9 cellular contexts compared by ENCODE assay signal in the genomic region with DNA sequence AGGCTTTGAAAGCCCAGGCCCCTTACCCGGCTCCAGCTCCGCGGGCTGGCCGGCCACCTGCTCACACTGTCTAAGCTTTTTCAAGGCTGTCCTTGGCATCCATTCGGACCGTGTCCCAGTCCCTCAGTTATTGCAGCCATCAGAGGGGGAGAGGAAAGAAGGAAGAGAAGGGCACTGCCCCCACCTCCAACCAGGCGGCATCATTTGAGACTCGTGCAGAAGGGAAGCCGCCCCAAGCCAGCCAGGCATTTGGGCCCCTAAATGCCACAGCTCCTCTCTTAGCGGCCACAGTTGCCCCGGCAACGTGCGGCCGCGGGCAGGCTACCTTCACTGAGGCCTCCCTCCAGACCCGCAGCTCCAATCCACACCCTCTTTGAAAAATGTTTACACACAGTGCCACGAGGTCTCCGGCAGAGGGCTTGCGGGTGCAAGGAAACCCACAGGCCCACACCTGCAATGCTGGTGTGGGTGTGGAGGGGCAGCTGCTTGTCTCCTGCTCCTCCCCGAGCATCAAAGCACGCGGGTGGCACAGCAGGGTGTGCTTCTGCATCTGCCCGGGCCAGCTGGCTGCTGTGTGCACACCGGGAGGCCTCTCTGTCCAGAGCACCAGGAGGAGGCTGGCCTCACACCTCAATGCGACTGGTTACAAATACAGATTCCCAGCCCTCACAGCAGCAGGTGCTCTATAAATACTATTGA.
DNase-seq lines count a peak whose midpoint lies in the region; ATAC-seq and TF ChIP-seq lines count a peak whose summit lies in the region.
"Had no signal": no experiment of that assay in that cellular context is flagged by ENCODE, and none has a peak within 500 bp of the region (broad histone marks: within the 10 kb centered on the region; RNA-seq: fewer than 3 reads in every experiment).

No MANE protein-coding gene starts in this region.

- H4K8ac ChIP-seq in H9 (replicated peaks; ENCODE audit: insufficient read length, low read depth, low read length), result no peak overlapping the region

- H2BK15ac ChIP-seq in H9 (ENCODE audit: low read depth, low read length), result no peak overlapping the region

- H3K79me2 ChIP-seq in H9 (ENCODE audit: insufficient read depth, low read length), result no peaks in the 10 kb centered on the region

- H3K4me1 ChIP-seq in H9 (ENCODE audit: insufficient read depth, low read length) (peaks cover 11% of the 10 kb centered on the region; the same call in 1 of the 2 replicates), body of pancreas (no peaks in the 10 kb centered on the region)

- no peak overlapping the region for H3K4me2 ChIP-seq in H9 (ENCODE audit: insufficient read depth, insufficient read length, low read length)

- no CpG with 5 or more reads among the region's 25 CpGs for WGBS in H9 (ENCODE audit: extremely low coverage, insufficient read length, low lambda C conversion rate)
- WGBS in body of pancreas, 2 donors, result 50 to 63% methylated on average over 14 to 22 of the region's 25 CpGs

- H3K27ac Mint-ChIP-seq in H9, result no peak overlapping the region; a peak in 2 of 7 replicates
- H3K27ac Mint-ChIP-seq: activated naive CD8-positive, alpha-beta T cell had no signal

- H3K23me2 ChIP-seq in H9 (ENCODE audit: insufficient read length, low read depth, low read length, poor library complexity, severe bottlenecking), result no peaks in the 10 kb centered on the region

- H3K4ac ChIP-seq in H9 (ENCODE audit: low read depth, low read length), result no peak overlapping the region

- H3K9me3 Mint-ChIP-seq in H9, result no peaks in the 10 kb centered on the region

- TF ChIP-seq CTCF in H9 (conservative IDR thresholded peaks at IDR 0.05) (no peak), body of pancreas (IDR thresholded peaks at IDR 0.05) (no peak)

- H3K56ac ChIP-seq in H9 (ENCODE audit: insufficient read length, low read depth, low read length), result no peak overlapping the region

- no peak overlapping the region for H2BK20ac ChIP-seq in H9 (ENCODE audit: low read depth, low read length, poor library complexity, severe bottlenecking)

- H3K27ac ChIP-seq in H9 (ENCODE audit: insufficient read length, low read depth, low read length) (no peak overlapping the region), body of pancreas (no peak overlapping the region)

- H3K27me3 ChIP-seq in H9 (ENCODE audit: insufficient read depth, low read length) (no peaks in the 10 kb centered on the region), body of pancreas (no peaks in the 10 kb centered on the region)

- H4K91ac ChIP-seq in H9 (ENCODE audit: insufficient read length, low read depth, low read length), result no peak overlapping the region

- no peaks in the 10 kb centered on the region for H3K27me3 Mint-ChIP-seq in H9 (ENCODE audit: low read depth)

- H3K9me3 ChIP-seq in H9 (ENCODE audit: control insufficient read depth, low read depth, low read length), result no peaks in the 10 kb centered on the region
- no peaks in the 10 kb centered on the region for H3K9me3 ChIP-seq in body of pancreas

- H3K4me1 Mint-ChIP-seq in H9, result peaks cover 55 to 62% of the 10 kb centered on the region in 2 experiments

- H4K20me1 ChIP-seq in H9 (ENCODE audit: control insufficient read depth, insufficient read depth, insufficient read length), result no peaks in the 10 kb centered on the region

- H3K4me3 ChIP-seq in body of pancreas, result no peak overlapping the region

- no peak overlapping the region for H4K5ac ChIP-seq in H9 (ENCODE audit: insufficient read length, low read depth, low read length)

- H3T11ph ChIP-seq in H9 (ENCODE audit: low read length), result no peak overlapping the region

- H3K36me3 ChIP-seq in body of pancreas (replicated peaks in 1 of 2; ENCODE audit: insufficient read depth in 1 of 2, low read depth in 2 of 2), result no peaks in the 10 kb centered on the region

- no peak overlapping the region; the same call in 1 of the 2 replicates for H3K14ac ChIP-seq in H9 (ENCODE audit: insufficient read depth, low read length)

- no peaks in the 10 kb centered on the region for H3K36me3 Mint-ChIP-seq in H9 (ENCODE audit: insufficient read depth in 1 of 3, low read depth in 3 of 3)
- H3K36me3 Mint-ChIP-seq: activated naive CD8-positive, alpha-beta T cell had no signal

- H3K23ac ChIP-seq in H9 (ENCODE audit: insufficient read length, low read depth, low read length), result no peak overlapping the region

- H3K79me1 ChIP-seq in H9 (ENCODE audit: insufficient read depth, low read depth, low read length, poor library complexity, severe bottlenecking), result no peaks in the 10 kb centered on the region

- no peak overlapping the region for H2BK5ac ChIP-seq in H9 (ENCODE audit: insufficient read length, low read length)

- no peak overlapping the region for H2BK12ac ChIP-seq in H9 (ENCODE audit: insufficient read length, low read depth, low read length)

- H3K18ac ChIP-seq in H9 (ENCODE audit: insufficient read length, low read depth, low read length), result no peak overlapping the region

- no peak overlapping the region for H3K4me3 Mint-ChIP-seq in H9
- H3K4me3 Mint-ChIP-seq: activated naive CD8-positive, alpha-beta T cell had no signal

- no peak overlapping the region for H2BK120ac ChIP-seq in H9 (ENCODE audit: low read depth, low read length, poor library complexity, severe bottlenecking)

- no peak for TF ChIP-seq POLR2A in body of pancreas (IDR thresholded peaks at IDR 0.05)

- no peak overlapping the region for H2AFZ ChIP-seq in H9 (ENCODE audit: low read length)

- ATAC-seq in body of pancreas (peak; percentile 18), GM21447 (IDR thresholded peaks at IDR 0.05; ENCODE audit: unreplicated experiment) (no peak), HG03460 (IDR thresholded peaks at IDR 0.05; ENCODE audit: unreplicated experiment) (no peak)

- H2AK5ac ChIP-seq in H9 (ENCODE audit: insufficient read length, low read length), result no peak overlapping the region

- DNase-seq in H9, result peak; percentile 35
- peak; percentile 73 for DNase-seq in NCI-H2107 (lab: John Stamatoyannopoulos, UW)
- DNase-seq in body of pancreas, result no peak
- peak; percentile 71 for DNase-seq in posterior vena cava (ENCODE audit: low spot score)
- DNase-seq in OCI-M1 (lab: John Stamatoyannopoulos, UW), result no peak
- DNase-seq: activated CD4-positive, alpha-beta T cell treated with anti-CD3 and anti-CD28 coated beads for 4 hours had no signal

- no peak overlapping the region for H3K9ac ChIP-seq in H9 (ENCODE audit: extremely low read depth, insufficient read length, low read length)

- intact Hi-C loops in body of pancreas (cut with DNase I) (no loop called here), posterior vena cava (cut with DNase I) (no loop called here)

Comparison
In these comparisons a context has a peak if more than half of its experiments do, and no peak if none do; other contexts are left out.
1. DNase-seq: peak in H9 (single experiment), NCI-H2107 (single experiment) and posterior vena cava (single experiment); none in body of pancreas (0 of 4) and OCI-M1 (single experiment).